In genomic region chr1:32223683-32224082, GRCh38 we compare ENCODE assay signal across 11 cellular contexts. TPM values are rescaled to one million over a fixed set of nuclear protein-coding genes. Genes with fewer than 3 reads are reported as not detected.
A peak's percentile ranks its signal among the peaks of the same experiment; 100 is the strongest.
DNase-seq lines count a peak whose midpoint lies in the region; ATAC-seq, FAIRE-seq and TF ChIP-seq lines count a peak whose summit lies in the region.
"Had no signal": no experiment of that assay in that cellular context is flagged by ENCODE, and none has a peak within 500 bp of the region (broad histone marks: within the 10 kb centered on the region; RNA-seq: fewer than 3 reads in every experiment).

No MANE protein-coding gene starts in this region.

- BruUV-seq in Panc1 (replicated peaks; lab: Mats Ljungman, UMichigan), result no TSS peak

- in situ Hi-C loops in Panc1 (cut with HindIII; ENCODE audit: low pct_unique_long_range_greater_than_20kb, low sequenced_read_pairs), result no loop called here

- POLR2A ChIA-PET in Panc1 (lab: Charles Lee), result no interaction called here

- intact Hi-C loops in Panc1 (cut with micrococcal nuclease; ENCODE audit: unreplicated experiment) (no loop called here), psoas muscle (cut with DNase I) (no loop called here)

- CTCF ChIA-PET in Panc1 (lab: Charles Lee), result interaction anchor here (0.6 kb wide), 1 partner anchor 8 kb away, joined by 3 read pairs; no protein-coding TSS in a partner anchor

- H3K4me1 ChIP-seq in Panc1 (ENCODE audit: control insufficient read depth, insufficient read depth, low read length) (peaks cover 19% of the 10 kb centered on the region), endocrine pancreas (ENCODE audit: control insufficient read depth, insufficient read depth, low read length) (no peaks in the 10 kb centered on the region), psoas muscle (peaks cover 25% of the 10 kb centered on the region)

- TF ChIP-seq CTCF in GM12873 (IDR thresholded peaks at IDR 0.05; ENCODE audit: insufficient read depth, low read depth, low read length, missing control alignments), result peak; percentile 3
- no peak for TF ChIP-seq CTCF in Panc1 (IDR thresholded peaks at IDR 0.05)
- no peak for TF ChIP-seq CTCF in psoas muscle (IDR thresholded peaks at IDR 0.05)

- TF ChIP-seq POLR2A in H54 (IDR thresholded peaks at IDR 0.05; ENCODE audit: low read depth, low read length), result no peak

- H3K36me3 ChIP-seq in Panc1 (ENCODE audit: control insufficient read depth, insufficient read depth, low read length), result peaks cover 23% of the 10 kb centered on the region
- H3K36me3 ChIP-seq in endocrine pancreas (ENCODE audit: control insufficient read depth, insufficient read depth, low read length), result no peaks in the 10 kb centered on the region
- peaks cover 13 to 72% of the 10 kb centered on the region in 2 donors for H3K36me3 ChIP-seq in psoas muscle (ENCODE audit: insufficient read depth in 1 of 2, low read depth in 1 of 2)

- no peak for FAIRE-seq in H54 (lab: Jason Lieb, UNC)

- H3K9me3 ChIP-seq in Panc1 (ENCODE audit: control insufficient read depth, insufficient read depth, low read depth, low read length) (no peaks in the 10 kb centered on the region), endocrine pancreas (ENCODE audit: control insufficient read depth, low read length) (no peaks in the 10 kb centered on the region), psoas muscle (no peaks in the 10 kb centered on the region)

- DNase-seq in Panc1 (ENCODE audit: low read depth, low spot score) (no peak), psoas muscle (no peak), NK-92 (lab: John Stamatoyannopoulos, UW; ENCODE audit: unreplicated experiment) (no peak), H54 (ENCODE audit: insufficient read length, low spot score) (no peak)
- DNase-seq: NCI-H187; stimulated activated naive CD4-positive, alpha-beta T cell had no signal

- H3K9ac ChIP-seq in endocrine pancreas (ENCODE audit: control insufficient read depth, insufficient read depth, low read length), result peak overlapping the region; percentile 5

- 40 to 49% (median 49%) methylated on average over 3 of the region's 3 CpGs for WGBS in psoas muscle, 3 donors

- ATAC-seq in Panc1, result no peak
- ATAC-seq in psoas muscle, result no peak
- ATAC-seq in GM18858 (IDR thresholded peaks at IDR 0.05; ENCODE audit: unreplicated experiment), result no peak
- ATAC-seq in GM21390 (IDR thresholded peaks at IDR 0.05; ENCODE audit: unreplicated experiment), result no peak

- no peaks in the 10 kb centered on the region for H3K27me3 ChIP-seq in Panc1 (ENCODE audit: control insufficient read depth, insufficient read depth, low read length)
- no peaks in the 10 kb centered on the region for H3K27me3 ChIP-seq in endocrine pancreas (ENCODE audit: control insufficient read depth, insufficient read depth, low read length)
- H3K27me3 ChIP-seq in psoas muscle (ENCODE audit: insufficient read depth in 3 of 3, low read length in 2 of 3), result no peaks in the 10 kb centered on the region

- H3K4me3 ChIP-seq in Panc1 (ENCODE audit: low read depth in 2 of 2, low read length in 2 of 2) (peak overlapping the region; percentile 95 to 99; a peak in 3 of 4 replicates), endocrine pancreas (ENCODE audit: control insufficient read depth, insufficient read depth, low read length) (no peak overlapping the region), psoas muscle (peak overlapping the region; percentile 95)

- peak overlapping the region; percentile 14; the same call in 1 of the 2 replicates for H3K27ac ChIP-seq in Panc1 (ENCODE audit: low read length)
- H3K27ac ChIP-seq in psoas muscle, result no peak overlapping the region

RNA-seq across cellular contexts. Expression of gene EIF3I, which starts 1.5 kb away (rescaled TPM):
- total RNA-seq in Panc1 (2021; ENCODE audit: unreplicated experiment) (294 TPM), psoas muscle (100 to 1,000 TPM; 174 to 238 (median 189) TPM)
- 384 TPM for polyA plus RNA-seq in Panc1 (2012; ENCODE audit: insufficient read length)
- 100 to 1,000 TPM; 260 to 506 (median 336) TPM for polyA plus RNA-seq in psoas muscle

RNA-seq across cellular contexts. Expression of gene TMEM234, which starts 1.5 kb away (rescaled TPM):
- 23.3 TPM for total RNA-seq in Panc1 (2021; ENCODE audit: unreplicated experiment)
- 18.4 TPM for polyA plus RNA-seq in Panc1 (2012; ENCODE audit: insufficient read length)
- total RNA-seq in psoas muscle, result 1 to 10 TPM; 2.6 to 7.7 (median 4.5) TPM
- polyA plus RNA-seq in psoas muscle, result 1 to 10 TPM; 4.6 to 9.8 (median 7.1) TPM

RNA-seq across cellular contexts. Expression of gene DCDC2B, which starts 14.8 kb away (rescaled TPM):
- not detected for total RNA-seq in Panc1 (2021; ENCODE audit: unreplicated experiment)
- polyA plus RNA-seq in Panc1 (2012; ENCODE audit: insufficient read length), result not detected
- not detected for total RNA-seq in psoas muscle
- under 1 TPM in 1 of 3 donors, not detected in 2; 0.04 TPM for polyA plus RNA-seq in psoas muscle
- total RNA-seq: pulmonary artery endothelial cell had no signal

RNA-seq across cellular contexts. Expression of gene IQCC, which starts 18.2 kb away (rescaled TPM):
- total RNA-seq in Panc1 (2021; ENCODE audit: unreplicated experiment) (4.4 TPM), psoas muscle (1 to 10 TPM in 1 of 4 donors, under 1 TPM in 3; 0.24 to 1.1 (median 0.59) TPM)
- 3.1 TPM for polyA plus RNA-seq in Panc1 (2012; ENCODE audit: insufficient read length)
- 1 to 10 TPM in 1 of 3 donors, under 1 TPM in 2; 0.46 to 1.2 (median 0.69) TPM for polyA plus RNA-seq in psoas muscle

RNA-seq across cellular contexts. Expression of gene CCDC28B, which starts 23.3 kb away (rescaled TPM):
- total RNA-seq in Panc1 (2021; ENCODE audit: unreplicated experiment) (10.8 TPM), psoas muscle (10 to 100 TPM; 38.7 to 69.2 (median 51.3) TPM)
- 20.9 TPM for polyA plus RNA-seq in Panc1 (2012; ENCODE audit: insufficient read length)
- 10 to 100 TPM; 22.2 to 63.6 (median 44.3) TPM for polyA plus RNA-seq in psoas muscle
